8 cellular contexts compared by ENCODE assay signal in the genomic region with DNA sequence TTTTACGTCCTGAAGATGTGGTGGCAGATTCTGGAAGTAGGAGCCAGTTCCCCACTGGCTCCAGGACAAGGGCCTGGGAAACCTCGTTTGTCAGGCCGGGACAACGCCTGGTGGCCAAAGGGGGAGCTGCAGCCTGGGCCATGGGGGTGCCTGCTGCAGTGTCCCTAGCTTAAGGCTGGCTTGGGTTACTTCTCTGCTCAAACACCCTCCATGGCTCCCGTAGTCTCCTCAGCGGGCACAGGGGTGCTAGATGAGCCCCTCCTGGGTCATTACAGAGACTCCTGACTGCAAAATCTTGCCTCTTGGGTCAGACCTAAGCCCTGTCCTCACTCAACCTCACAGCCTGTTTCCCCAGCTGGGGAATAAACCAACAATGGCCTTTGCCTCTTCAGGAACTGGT. TPM values are rescaled to one million over a fixed set of nuclear protein-coding genes. Genes with fewer than 3 reads are reported as not detected.
DNase-seq lines count a peak whose midpoint lies in the region; ATAC-seq, FAIRE-seq and TF ChIP-seq lines count a peak whose summit lies in the region.

No MANE protein-coding gene starts in this region.

- H3K9me3 ChIP-seq in left ventricle myocardium inferior (replicated peaks), result peaks cover 4% of the 10 kb centered on the region

- H3K27ac Mint-ChIP-seq in type B pancreatic cell, result no peak overlapping the region

- H3K4me3 ChIP-seq in left ventricle myocardium inferior (no peak overlapping the region), fibroblast of the aortic adventitia (ENCODE audit: low read depth, low read length) (no peak overlapping the region)

- no peaks in the 10 kb centered on the region for H3K36me3 ChIP-seq in left ventricle myocardium inferior

- ATAC-seq in left cardiac atrium, result no peak
- ATAC-seq in GM21786 (IDR thresholded peaks at IDR 0.05; ENCODE audit: unreplicated experiment), result no peak

- H3K36me3 Mint-ChIP-seq in type B pancreatic cell, result no peaks in the 10 kb centered on the region

- CTCF ChIA-PET in RWPE1 (lab: Yijun Ruan, JAX), result interaction anchor here (0.6 to 2.8 kb wide), 10 partner anchors 9 to 98 kb away, joined by 3 to 25 read pairs (median 4); no protein-coding TSS in a partner anchor

- no peak for DNase-seq in left ventricle myocardium inferior
- no peak for DNase-seq in left cardiac atrium
- peak; percentile 57 for DNase-seq in RWPE1 (ENCODE audit: low spot score)
- DNase-seq in fibroblast of the aortic adventitia (ENCODE audit: low read depth), result no peak
- DNase-seq in type B pancreatic cell (ENCODE audit: extremely low spot score, unreplicated experiment), result no peak
- no peak for DNase-seq in NCI-H2107 (lab: John Stamatoyannopoulos, UW)
- no peak for DNase-seq in RCC 7860 (ENCODE audit: low spot score)

- peaks cover 3% of the 10 kb centered on the region for H3K27me3 Mint-ChIP-seq in type B pancreatic cell

- FAIRE-seq in RCC 7860 (lab: Jason Lieb, UNC), result no peak

- no peaks in the 10 kb centered on the region for H3K9me3 Mint-ChIP-seq in type B pancreatic cell

- H3K27ac ChIP-seq in left ventricle myocardium inferior (replicated peaks) (no peak overlapping the region), RWPE1 (peak overlapping the region; percentile 18; the same call in 1 of the 2 replicates)

- TF ChIP-seq CTCF in left ventricle myocardium inferior (IDR thresholded peaks at IDR 0.05; ENCODE audit: borderline replicate concordance) (peak; percentile 66), RWPE1 (conservative IDR thresholded peaks at IDR 0.05; ENCODE audit: low read depth) (peak; percentile 70), fibroblast of the aortic adventitia (IDR thresholded peaks at IDR 0.05; ENCODE audit: insufficient read depth, low read length) (peak; percentile 81), type B pancreatic cell (conservative IDR thresholded peaks at IDR 0.05) (peak; percentile 76)

- POLR2A ChIA-PET in RWPE1 (lab: Yijun Ruan, JAX; ENCODE audit: low non-redundant PET), result interaction anchor here (0.6 kb wide), 1 partner anchor 21 kb away, joined by 3 read pairs; no protein-coding TSS in a partner anchor

- no peaks in the 10 kb centered on the region for H3K4me1 Mint-ChIP-seq in type B pancreatic cell (ENCODE audit: unreplicated experiment)

- intact Hi-C loops in left ventricle myocardium inferior (cut with micrococcal nuclease), result no loop called here
- intact Hi-C loops in left cardiac atrium (cut with DNase I), result no loop called here

- H3K27me3 ChIP-seq in left ventricle myocardium inferior (ENCODE audit: low read depth), result peaks cover 38% of the 10 kb centered on the region

- H3K4me1 ChIP-seq in left ventricle myocardium inferior, result peaks cover 18% of the 10 kb centered on the region

- no peak overlapping the region for H3K4me3 Mint-ChIP-seq in type B pancreatic cell

RNA-seq across cellular contexts. Expression of a gene that starts 14.7 kb away (rescaled TPM):
- 0.08 TPM for total RNA-seq in left ventricle myocardium inferior
- under 1 TPM; 0.32 to 0.71 TPM for total RNA-seq in left cardiac atrium
- 0.18 and 2.5 TPM in 2 replicates for total RNA-seq in fibroblast of the aortic adventitia (ENCODE audit: low replicate concordance)
- total RNA-seq in type B pancreatic cell (ENCODE audit: low replicate concordance), result 0.74 and 3.2 TPM in 2 replicates

RNA-seq across cellular contexts. Expression of a gene that starts 24.1 kb away (rescaled TPM):
- total RNA-seq in left ventricle myocardium inferior (7.8 TPM), left cardiac atrium (1 to 10 TPM; 2.7 to 2.9 TPM), fibroblast of the aortic adventitia (ENCODE audit: low replicate concordance) (0.45 and 1.4 TPM in 2 replicates), type B pancreatic cell (ENCODE audit: low replicate concordance) (12.2 and 23.2 TPM in 2 replicates)

RNA-seq across cellular contexts. Expression of a gene that starts 36.8 kb away (rescaled TPM):
- 1,029 TPM for total RNA-seq in left ventricle myocardium inferior
- 100 to 1,000 TPM; 850 to 852 TPM for total RNA-seq in left cardiac atrium
- total RNA-seq in fibroblast of the aortic adventitia (ENCODE audit: low replicate concordance), result 127 and 166 TPM in 2 replicates
- total RNA-seq in type B pancreatic cell (ENCODE audit: low replicate concordance), result 396 and 419 TPM in 2 replicates

RNA-seq across cellular contexts. Expression of a gene that starts 37.5 kb away (rescaled TPM):
- total RNA-seq in left ventricle myocardium inferior (0.77 TPM), left cardiac atrium (under 1 TPM; 0.50 to 0.88 TPM), fibroblast of the aortic adventitia (ENCODE audit: low replicate concordance) (1.9 and 4.3 TPM in 2 replicates), type B pancreatic cell (ENCODE audit: low replicate concordance) (1.5 and 2.3 TPM in 2 replicates)
